1 cellular context compared by ENCODE assay signal in genomic region chr1:244839656-244840055, GRCh38.
TF ChIP-seq lines count a peak whose summit lies in the region.

No MANE protein-coding gene starts in this region.

TF ChIP-seq in HepG2, 621 proteins besides CTCF, POLR2A, EP300 and RAD21:
- TF ChIP-seq TBX3 (IDR thresholded peaks at IDR 0.05; ENCODE audit: borderline replicate concordance), result no peak
- peak; percentile 52 for TF ChIP-seq RBFOX2 (IDR thresholded peaks at IDR 0.05; ENCODE audit: low read depth, low read length)
- peak; percentile 99 for TF ChIP-seq ZNF7 (CRISPR knock-in tag; IDR thresholded peaks at IDR 0.05)
- TF ChIP-seq POLR2AphosphoS5 (IDR thresholded peaks at IDR 0.05; ENCODE audit: low read depth, low read length), result peak; percentile 51; the same call in 1 of the 2 replicates
TF ChIP-seq in HepG2: peak in this region for 3.
